Comparison of ENCODE assay signal across 1 cellular context in genomic region chr6:89978749-89979145, GRCh38.
TF ChIP-seq lines count a peak whose summit lies in the region.

No MANE protein-coding gene starts in this region.

TF ChIP-seq in WTC11, 78 proteins besides CTCF, POLR2A, EP300 and RAD21 (continued from another document):
- TF ChIP-seq USF1 (CRISPR knock-in tag; IDR thresholded peaks at IDR 0.05) (no peak), NFATC4 (CRISPR knock-in tag; IDR thresholded peaks at IDR 0.05) (no peak), ZNF232 (CRISPR knock-in tag; IDR thresholded peaks at IDR 0.05) (no peak), RORB (CRISPR knock-in tag; IDR thresholded peaks at IDR 0.05) (no peak), KAT7 (CRISPR knock-in tag; IDR thresholded peaks at IDR 0.05; ENCODE audit: borderline replicate concordance) (no peak), ZNF671 (CRISPR knock-in tag; IDR thresholded peaks at IDR 0.05) (no peak), ZNF263 (CRISPR knock-in tag; IDR thresholded peaks at IDR 0.05; ENCODE audit: low read depth) (no peak), ATF6 (CRISPR knock-in tag; IDR thresholded peaks at IDR 0.05) (no peak)
TF ChIP-seq in WTC11: peak in this region for 0.
